1 cellular context compared by ENCODE assay signal in genomic region chr14:51534623-51535022, GRCh38.
TF ChIP-seq lines count a peak whose summit lies in the region.

No MANE protein-coding gene starts in this region.

TF ChIP-seq in SK-N-SH treated with all-trans-retinoic acid at 6 μM for 48 hours, 23 proteins besides CTCF, POLR2A, EP300 and RAD21 (continued from another document):
- TF ChIP-seq TSHZ2 (CRISPR knock-in tag; IDR thresholded peaks at IDR 0.05), result no peak
- no peak for TF ChIP-seq OSR1 (CRISPR knock-in tag; IDR thresholded peaks at IDR 0.05)
- no peak for TF ChIP-seq POU6F1 (CRISPR knock-in tag; IDR thresholded peaks at IDR 0.05; ENCODE audit: borderline replicate concordance, low read depth)
- TF ChIP-seq TCF4 (CRISPR knock-in tag; IDR thresholded peaks at IDR 0.05; ENCODE audit: borderline replicate concordance), result no peak
- no peak for TF ChIP-seq ZFP3 (CRISPR knock-in tag; IDR thresholded peaks at IDR 0.05)
